In genomic region chr12:12501121-12501520, GRCh38 we compare ENCODE assay signal across 19 cellular contexts.
DNase-seq lines count a peak whose midpoint lies in the region; ATAC-seq and TF ChIP-seq lines count a peak whose summit lies in the region.
"Had no signal": no experiment of that assay in that cellular context is flagged by ENCODE, and none has a peak within 500 bp of the region (broad histone marks: within the 10 kb centered on the region; RNA-seq: fewer than 3 reads in every experiment).

No MANE protein-coding gene starts in this region.

- no peak overlapping the region for H3K4me3 Mint-ChIP-seq in activated T-helper 2 cell treated with anti-CD3 and anti-CD28 coated beads, Interferon-gamma antibody, Interleukin-2, Interleukin-4, amounts not matched to agents 10 μg/mL and 5 μg/mL and 100 μg/mL, durations not matched to agents 14 hours and 24 hours and 36 hours (ENCODE audit: low read depth)

- no peak for DNase-seq in activated naive CD4-positive, alpha-beta T cell treated with anti-CD3 and anti-CD28 coated beads, Interleukin-2, amount 50 U/mL, for 72 hours (ENCODE audit: low spot score in 2 of 2)
- DNase-seq in activated naive CD4-positive, alpha-beta T cell (lab: John Stamatoyannopoulos, UW) = no peak
- no peak for DNase-seq in activated T-helper 2 cell treated with anti-CD3 and anti-CD28 coated beads, Interferon-gamma antibody, Interleukin-2, Interleukin-4, amounts not matched to agents 10 μg/mL and 5 μg/mL and 100 μg/mL, durations not matched to agents 14 hours and 24 hours and 36 hours (ENCODE audit: low spot score)
- DNase-seq in stimulated activated naive CD8-positive, alpha-beta T cell treated with anti-CD3 and anti-CD28 coated beads, Interleukin-15, Interleukin-2, amounts not matched to agents 100 U/mL and 50 U/mL, for 24 hours = no peak
- DNase-seq in NCI-H187 treated with DMSO at 0.1 percent for 48 hours (lab: John Stamatoyannopoulos, UW) = no peak
- DNase-seq: activated CD4-positive, alpha-beta T cell treated with anti-CD3 and anti-CD28 coated beads for 1 hour; amniotic stem cell; Caco-2; DND-41; foreskin fibroblast; NCI-H1048; NCI-H2029 treated with DMSO at 0.1 percent for 48 hours; NK-92 treated with Interleukin-12 subunit alpha and Interleukin-12 subunit beta, amount 100 ng/mL, for 24 hours; Peyer's patch; T1000 had no signal

- H3K27ac Mint-ChIP-seq in activated naive CD4-positive, alpha-beta T cell treated with anti-CD3 and anti-CD28 coated beads, Interleukin-2, amount 50 U/mL, for 72 hours = peak overlapping the region; percentile 13 to 38
- peak overlapping the region; percentile 89 for H3K27ac Mint-ChIP-seq in activated T-helper 2 cell treated with anti-CD3 and anti-CD28 coated beads, Interferon-gamma antibody, Interleukin-2, Interleukin-4, amounts not matched to agents 10 μg/mL and 5 μg/mL and 100 μg/mL, durations not matched to agents 14 hours and 24 hours and 36 hours

- intact Hi-C loops in activated T-helper 2 cell treated with anti-CD3 and anti-CD28 coated beads, Interferon-gamma antibody, Interleukin-2, Interleukin-4, amounts not matched to agents 10 μg/mL and 5 μg/mL and 100 μg/mL, durations not matched to agents 14 hours and 24 hours and 36 hours (cut with micrococcal nuclease) = loop anchor here (1.0 kb wide), 1 partner anchor 18 kb away; no protein-coding TSS in a partner anchor

- no peak overlapping the region; the same call in 1 of the 2 replicates for H3K4me2 ChIP-seq in KMS-11

- no peak for TF ChIP-seq CTCF in KMS-11 (conservative IDR thresholded peaks at IDR 0.05; ENCODE audit: low read depth, low read length)

- no peaks in the 10 kb centered on the region for H3K36me3 ChIP-seq in KMS-11 (ENCODE audit: insufficient read depth)
- H3K36me3 ChIP-seq: upper lobe of left lung had no signal

- no peak overlapping the region for H2AFZ ChIP-seq in KMS-11 (ENCODE audit: low read depth)

- no peak for ATAC-seq in activated naive CD4-positive, alpha-beta T cell treated with anti-CD3 and anti-CD28 coated beads, Interleukin-2, amount 50 U/mL, for 72 hours
- ATAC-seq in stimulated activated naive CD8-positive, alpha-beta T cell treated with anti-CD3 and anti-CD28 coated beads, Interleukin-15, Interleukin-2, amounts not matched to agents 100 U/mL and 50 U/mL, for 24 hours = peak; percentile 45
- ATAC-seq in esophagus mucosa = no peak

- peaks cover 38% of the 10 kb centered on the region; the same call in 1 of the 2 replicates for H3K79me2 ChIP-seq in KMS-11 (ENCODE audit: insufficient read depth, low read depth)

- no peaks in the 10 kb centered on the region for H3K9me3 Mint-ChIP-seq in activated naive CD4-positive, alpha-beta T cell treated with anti-CD3 and anti-CD28 coated beads, Interleukin-2, amount 50 U/mL, for 72 hours
- H3K9me3 Mint-ChIP-seq in activated T-helper 2 cell treated with anti-CD3 and anti-CD28 coated beads, Interferon-gamma antibody, Interleukin-2, Interleukin-4, amounts not matched to agents 10 μg/mL and 5 μg/mL and 100 μg/mL, durations not matched to agents 14 hours and 24 hours and 36 hours = no peaks in the 10 kb centered on the region

- no peak overlapping the region for H3K4me3 ChIP-seq in KMS-11 (IDR thresholded peaks at IDR 0.05; ENCODE audit: insufficient read depth, low read depth, low read length)
- H3K4me3 ChIP-seq: Peyer's patch, upper lobe of left lung had no signal

- H3K27me3 Mint-ChIP-seq in activated T-helper 2 cell treated with anti-CD3 and anti-CD28 coated beads, Interferon-gamma antibody, Interleukin-2, Interleukin-4, amounts not matched to agents 10 μg/mL and 5 μg/mL and 100 μg/mL, durations not matched to agents 14 hours and 24 hours and 36 hours (ENCODE audit: low read depth) = no peaks in the 10 kb centered on the region

- peaks cover 54% of the 10 kb centered on the region for H3K4me1 Mint-ChIP-seq in activated T-helper 2 cell treated with anti-CD3 and anti-CD28 coated beads, Interferon-gamma antibody, Interleukin-2, Interleukin-4, amounts not matched to agents 10 μg/mL and 5 μg/mL and 100 μg/mL, durations not matched to agents 14 hours and 24 hours and 36 hours (ENCODE audit: low read depth)

- no peaks in the 10 kb centered on the region for H4K20me1 ChIP-seq in KMS-11 (ENCODE audit: insufficient read depth)

- H3K4me1 ChIP-seq in KMS-11 (ENCODE audit: low read depth, poor library complexity, severe bottlenecking) = peaks cover 55% of the 10 kb centered on the region

- peak overlapping the region; percentile 9; the same call in 1 of the 2 replicates for H3K27ac ChIP-seq in KMS-11
- H3K27ac ChIP-seq: epithelial cell of prostate had no signal

- peaks cover 0 to 16% of the 10 kb centered on the region in 2 donors for H3K36me3 Mint-ChIP-seq in activated naive CD4-positive, alpha-beta T cell treated with anti-CD3 and anti-CD28 coated beads, Interleukin-2, amount 50 U/mL, for 72 hours
- H3K36me3 Mint-ChIP-seq in activated T-helper 2 cell treated with anti-CD3 and anti-CD28 coated beads, Interferon-gamma antibody, Interleukin-2, Interleukin-4, amounts not matched to agents 10 μg/mL and 5 μg/mL and 100 μg/mL, durations not matched to agents 14 hours and 24 hours and 36 hours (ENCODE audit: low read depth) = peaks cover 55% of the 10 kb centered on the region

- no peak overlapping the region for H3K9ac ChIP-seq in KMS-11

- no peaks in the 10 kb centered on the region for H3K27me3 ChIP-seq in KMS-11 (ENCODE audit: insufficient read depth, low read depth)
- H3K27me3 ChIP-seq: Peyer's patch, upper lobe of left lung had no signal
